In the genomic region with DNA sequence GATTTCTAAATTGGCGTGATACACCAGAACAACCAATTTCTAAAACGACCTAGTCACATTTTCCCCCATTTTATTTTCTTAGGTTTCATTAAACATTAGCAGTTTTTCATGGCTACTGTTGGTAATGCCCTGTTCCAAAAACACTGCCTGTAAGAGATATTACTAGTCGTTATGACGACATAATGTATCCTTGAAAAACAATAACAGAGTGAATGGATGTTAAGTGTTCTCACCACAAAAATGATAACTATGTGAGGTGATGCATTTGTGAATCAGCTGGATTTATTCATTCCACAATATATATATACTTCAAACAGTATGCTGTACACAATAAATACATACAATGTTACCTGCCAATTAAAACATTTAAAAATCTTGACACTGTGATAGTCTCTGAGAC, we compare ENCODE assay signal across 19 cellular contexts.
DNase-seq lines count a peak whose midpoint lies in the region; ATAC-seq, FAIRE-seq and TF ChIP-seq lines count a peak whose summit lies in the region.
"Had no signal": no experiment of that assay in that cellular context is flagged by ENCODE, and none has a peak within 500 bp of the region (broad histone marks: within the 10 kb centered on the region; RNA-seq: fewer than 3 reads in every experiment).

No MANE protein-coding gene starts in this region.

- H3K4me3 ChIP-seq in choroid plexus epithelial cell (ENCODE audit: low read depth, low read length), result no peak overlapping the region
- H3K4me3 ChIP-seq in MG63, result no peak overlapping the region
- H3K4me3 ChIP-seq: ascending aorta; BLaER1 treated with 17β-estradiol and CSF1 and Interleukin-3, amounts not matched to agents 10 nM and 100 nM had no signal

- H3K9me3 ChIP-seq in MG63, result no peaks in the 10 kb centered on the region
- H3K9me3 ChIP-seq: ascending aorta; BLaER1 treated with 17β-estradiol and CSF1 and Interleukin-3, amounts not matched to agents 10 nM and 100 nM had no signal

- H3K36me3 ChIP-seq in MG63, result no peaks in the 10 kb centered on the region
- H3K36me3 ChIP-seq: ascending aorta; BLaER1 treated with 17β-estradiol and CSF1 and Interleukin-3, amounts not matched to agents 10 nM and 100 nM had no signal

- no peaks in the 10 kb centered on the region for H3K27me3 ChIP-seq in MG63
- H3K27me3 ChIP-seq: ascending aorta; BLaER1 treated with 17β-estradiol and CSF1 and Interleukin-3, amounts not matched to agents 10 nM and 100 nM had no signal

- intact Hi-C loops in Right ventricle myocardium inferior (cut with DNase I), result no loop called here

- CTCF ChIA-PET in HEK293T (lab: Yijun Ruan, JAX), result no interaction called here

- FAIRE-seq in GM12891 (lab: Jason Lieb, UNC), result no peak
- FAIRE-seq: frontal cortex had no signal

- no peak for TF ChIP-seq CTCF in choroid plexus epithelial cell (conservative IDR thresholded peaks at IDR 0.05; ENCODE audit: low read depth, low read length)

- POLR2A ChIA-PET in HEK293T (lab: Yijun Ruan, JAX), result no interaction called here

- no peak for ATAC-seq in Right ventricle myocardium inferior

- DNase-seq in EH (ENCODE audit: low read depth), result peak; percentile 7
- DNase-seq in M059J (ENCODE audit: low read depth), result peak; percentile 7
- peak; percentile 82 for DNase-seq in choroid plexus epithelial cell (ENCODE audit: low read depth)
- peak; percentile 57 for DNase-seq in kidney tubule cell (ENCODE audit: low spot score)
- DNase-seq in MG63, result no peak
- DNase-seq in HEK293T (ENCODE audit: extremely low spot score), result no peak
- DNase-seq in Right ventricle myocardium inferior (ENCODE audit: missing footprints), result no peak
- DNase-seq in GM12891 (ENCODE audit: insufficient read length, low spot score), result no peak
- DNase-seq: activated effector memory CD4-positive, alpha-beta T cell treated with anti-CD3 and anti-CD28 coated beads, Interleukin-2, amount 50 U/mL, for 16 hours; DMS153; NCI-H2029 treated with DMSO at 0.1 percent for 48 hours; NCI-H82; nephron progenitor cell; retina; substantia nigra; T-helper 1 cell had no signal

- TF ChIP-seq POLR2A in GM12891 (IDR thresholded peaks at IDR 0.05; ENCODE audit: low read depth, low read length), result no peak

TF ChIP-seq in HEK293T, 16 proteins besides CTCF, POLR2A, EP300 and RAD21:
- TF ChIP-seq HDGF (IDR thresholded peaks at IDR 0.05; ENCODE audit: borderline replicate concordance) (no peak), FOXM1 (IDR thresholded peaks at IDR 0.05; ENCODE audit: borderline replicate concordance) (no peak), TARDBP (IDR thresholded peaks at IDR 0.05) (no peak), NFRKB (IDR thresholded peaks at IDR 0.05) (no peak), FOXK2 (IDR thresholded peaks at IDR 0.05) (no peak), ARNT (IDR thresholded peaks at IDR 0.05) (no peak), SP1 (IDR thresholded peaks at IDR 0.05) (no peak)

TF ChIP-seq in GM12891, 5 proteins besides CTCF, POLR2A, EP300 and RAD21:
- no peak for TF ChIP-seq SPI1 (IDR thresholded peaks at IDR 0.05; ENCODE audit: low read depth, low read length)
TF ChIP-seq in GM12891: peak in this region for 0.

Comparison
In these comparisons a context has a peak if more than half of its experiments do, and no peak if none do; other contexts are left out.
1. DNase-seq: peak in EH (single experiment), M059J (single experiment), choroid plexus epithelial cell (single experiment) and kidney tubule cell (single experiment); none in MG63 (single experiment), HEK293T (single experiment), Right ventricle myocardium inferior (single experiment) and GM12891 (single experiment).